In genomic region chr1:169546087-169546995, GRCh38 we compare ENCODE assay signal across 8 cellular contexts. TPM values are rescaled to one million over a fixed set of nuclear protein-coding genes. Genes with fewer than 3 reads are reported as not detected.
DNase-seq lines count a peak whose midpoint lies in the region; ATAC-seq, FAIRE-seq and TF ChIP-seq lines count a peak whose summit lies in the region.

No MANE protein-coding gene starts in this region.

- no peak for TF ChIP-seq EP300 in K562 (IDR thresholded peaks at IDR 0.05; ENCODE audit: low read length)

- intact Hi-C loops in K562 (cut with micrococcal nuclease) = loop anchor here (1.0 to 10.0 kb wide), 7 partner anchors 59 to 1102 kb away; partner anchors contain the start of genes ATP1B1, BLZF1, NME7 and SLC19A2

- ATAC-seq in GM21786 (IDR thresholded peaks at IDR 0.05; ENCODE audit: unreplicated experiment) (peak; percentile 60), K562 (peak; percentile 91)

- POLR2A ChIA-PET in K562 (lab: Yijun Ruan, JAX) = no interaction called here

- H3K9me1 ChIP-seq in K562 (ENCODE audit: control insufficient read depth, insufficient read depth, low read length) = no peaks in the 10 kb centered on the region

- no peaks in the 10 kb centered on the region for H3K36me3 ChIP-seq in K562 (ENCODE audit: control insufficient read depth, insufficient read depth, low read length)
- H3K36me3 ChIP-seq in iPS DF 6.9 (ENCODE audit: control insufficient read depth, insufficient read depth, low read length) = no peaks in the 10 kb centered on the region

- H3K4me3 ChIP-seq in K562 (no peak overlapping the region), iPS DF 6.9 (ENCODE audit: low read length) (no peak overlapping the region)

- H3K9ac ChIP-seq in K562 (ENCODE audit: insufficient read depth in 1 of 2, low read depth in 2 of 2, low read length in 2 of 2) = no peak overlapping the region

- in situ Hi-C loops in K562 (cut with MboI) = no loop called here

- H3K4me2 ChIP-seq in K562 (ENCODE audit: insufficient read depth, low read length) = no peak overlapping the region

- TF ChIP-seq POLR2A in K562 (conservative IDR thresholded peaks at IDR 0.05) = no peak

- 21% methylated on average over 14 of the region's 15 CpGs for WGBS in K562 (ENCODE audit: insufficient coverage, low coverage, missing lambda C conversion rate)
- no CpG with 5 or more reads among the region's 15 CpGs for WGBS in iPS DF 6.9 (ENCODE audit: insufficient coverage, insufficient read length)

- CTCF ChIA-PET in K562 (lab: Yijun Ruan, JAX; ENCODE audit: low intra/inter-chr PET ratio) = interaction anchor here (1.0 to 4.2 kb wide), 2 partner anchors 59 to 80 kb away, joined by 3 to 32 read pairs; no protein-coding TSS in a partner anchor

- H3K4me1 ChIP-seq in K562 (replicated peaks in 1 of 2; ENCODE audit: control insufficient read depth in 2 of 2, insufficient read depth in 2 of 2, low read length in 2 of 2) = no peaks in the 10 kb centered on the region; a peak in 2 of 5 replicates
- H3K4me1 ChIP-seq in iPS DF 6.9 (ENCODE audit: control insufficient read depth, insufficient read depth, low read length) = no peaks in the 10 kb centered on the region

- H3K9me3 ChIP-seq in K562 (replicated peaks; ENCODE audit: control insufficient read depth, insufficient read depth, low read depth, low read length) = no peaks in the 10 kb centered on the region
- H3K9me3 ChIP-seq in iPS DF 6.9 (ENCODE audit: control insufficient read depth, insufficient read depth, low read length) = no peaks in the 10 kb centered on the region

- TF ChIP-seq RAD21 in K562 (CRISPR knock-in tag; conservative IDR thresholded peaks at IDR 0.05 in 1 of 2, IDR thresholded peaks at IDR 0.05 in 1 of 2) = peak; percentile 96 to 97

- no peaks in the 10 kb centered on the region; the same call in 2 of the 3 replicates for H3K79me2 ChIP-seq in K562 (ENCODE audit: control insufficient read depth, insufficient read depth, low read length)

- no TSS peak for BruUV-seq in K562 (replicated peaks; lab: Mats Ljungman, UMichigan)

- FAIRE-seq in K562 (lab: Jason Lieb, UNC) = peak; percentile 87

- peak; percentile 72 to 83 (median 76) for TF ChIP-seq CTCF in K562 (IDR thresholded peaks at IDR 0.05 in 2 of 3, conservative IDR thresholded peaks at IDR 0.05 in 1 of 3; ENCODE audit: insufficient read depth in 2 of 3, low read depth in 1 of 3, low read length in 3 of 3)

- H2AFZ ChIP-seq in K562 (ENCODE audit: low read depth, low read length) = no peak overlapping the region

- H3K27ac ChIP-seq in K562 (ENCODE audit: extremely low read depth, low read depth, low read length) (no peak overlapping the region), iPS DF 6.9 (ENCODE audit: low read length) (no peak overlapping the region)

- DNase-seq in DMS 273 treated with DMSO at 0.1 percent for 48 hours (lab: John Stamatoyannopoulos, UW) (peak; percentile 10), MV-4-11 (lab: John Stamatoyannopoulos, UW) (peak; percentile 52), SKM-1 (lab: John Stamatoyannopoulos, UW; ENCODE audit: unreplicated experiment) (peak; percentile 64), K562 (ENCODE audit: extremely low read depth in 1 of 4, low spot score in 3 of 4) (peak; percentile 28 to 82 (median 40)), iPS DF 6.9 (ENCODE audit: low read depth, low spot score) (peak; percentile 54), smooth muscle cell of the brain vasculature (ENCODE audit: low read depth, low spot score) (peak; percentile 41), GM19240 (ENCODE audit: insufficient read length, low spot score) (no peak)

- H4K20me1 ChIP-seq in K562 (replicated peaks; ENCODE audit: control insufficient read depth, insufficient read depth, low read length) = no peaks in the 10 kb centered on the region

- H3K27me3 ChIP-seq in K562 (ENCODE audit: control insufficient read depth in 2 of 2, insufficient read depth in 2 of 2, low read length in 2 of 2) (0 out of 5 replicates have a peak, but pooled peaks cover 0 to 2% of the 10 kb centered on the region in 2 experiments), iPS DF 6.9 (ENCODE audit: control insufficient read depth, insufficient read depth, low read length) (no peaks in the 10 kb centered on the region)

TF ChIP-seq in K562, 482 proteins besides CTCF, POLR2A, EP300 and RAD21 (continues in another document):
- TF ChIP-seq ZNF639 (CRISPR knock-in tag; conservative IDR thresholded peaks at IDR 0.05 in 1 of 2, IDR thresholded peaks at IDR 0.05 in 1 of 2) = no peak
- TF ChIP-seq SMC3 (conservative IDR thresholded peaks at IDR 0.05; ENCODE audit: insufficient read depth, low read depth, low read length) = peak; percentile 78
- TF ChIP-seq ARID2 (IDR thresholded peaks at IDR 0.05) = peak; percentile 28; the same call in 1 of the 2 replicates
- no peak for TF ChIP-seq FOXP1 (CRISPR knock-in tag; IDR thresholded peaks at IDR 0.05)
- no peak for TF ChIP-seq PPARD (CRISPR knock-in tag; IDR thresholded peaks at IDR 0.05)
- TF ChIP-seq SMARCA4 (IDR thresholded peaks at IDR 0.05) = no peak
- TF ChIP-seq ATF2 (CRISPR knock-in tag; IDR thresholded peaks at IDR 0.05) = no peak
- peak; percentile 35; the same call in 1 of the 2 replicates for TF ChIP-seq CC2D1A (IDR thresholded peaks at IDR 0.05)
- TF ChIP-seq MBD1 (CRISPR knock-in tag; IDR thresholded peaks at IDR 0.05) = peak; percentile 43; the same call in 1 of the 2 replicates
- no peak for TF ChIP-seq ID3 (CRISPR knock-in tag; IDR thresholded peaks at IDR 0.05)
- no peak for TF ChIP-seq ID3 (tag; IDR thresholded peaks at IDR 0.05)
- TF ChIP-seq NFIC (IDR thresholded peaks at IDR 0.05) = no peak
- no peak for TF ChIP-seq ZNF274 (IDR thresholded peaks at IDR 0.05; ENCODE audit: borderline replicate concordance, low read depth, low read length)
- no peak for TF ChIP-seq ZNF24 (IDR thresholded peaks at IDR 0.05)

RNA-seq across cellular contexts. Expression of gene F5, which starts 39.9 kb away (rescaled TPM):
- not detected in 2 replicates for total RNA-seq in K562 (2011; cell fraction: chromatin; rRNA removed; ENCODE audit: low replicate concordance)
- not detected in 2 replicates for total RNA-seq in K562 (2011; cell fraction: nucleolus; rRNA removed)
- total RNA-seq in K562 (2011; cell fraction: nucleoplasm; rRNA removed) = not detected in 2 replicates
- total RNA-seq in K562 (2014; rRNA removed) = not detected in 2 replicates
- total RNA-seq in K562 (2014; rRNA removed; fragmentation: Illumina TruSeq; extraction: Trizol) = not detected in 2 replicates
- not detected in 2 replicates for total RNA-seq in K562 (2015; rRNA removed; fragmentation: Illumina TruSeq; extraction: Trizol)
- 0.07 and 0.13 TPM in 2 replicates for total RNA-seq in K562 (2021)
- not detected in 2 replicates for polyA plus RNA-seq in K562 (2011; rRNA removed)
- polyA plus RNA-seq in K562 (2011; cell fraction: cytosol; rRNA removed) = not detected in 2 replicates
- polyA plus RNA-seq in K562 (2011; cell fraction: nucleus; rRNA removed) = not detected in 2 replicates
- not detected in 2 replicates for polyA plus RNA-seq in K562 (2012)
- polyA plus RNA-seq in K562 (2014; fragmentation: Illumina TruSeq; extraction: Trizol) = not detected in 2 replicates
- polyA plus RNA-seq in K562 (2014; fragmentation: Nextera tagmentation; extraction: Ambion mirVana) = not detected
- polyA plus RNA-seq in K562 (2014; rRNA removed) = 0.03 TPM in 1 of 2 replicates, not detected in the other
- not detected in 2 replicates for polyA minus RNA-seq in K562 (2011; rRNA and poly(A)+ RNA removed)
- 0.27 TPM in 1 of 2 replicates, not detected in the other for polyA minus RNA-seq in K562 (2011; cell fraction: cytosol; rRNA and poly(A)+ RNA removed)
- not detected in 2 replicates for polyA minus RNA-seq in K562 (2011; cell fraction: nucleus; rRNA and poly(A)+ RNA removed)
